In the genomic region with DNA sequence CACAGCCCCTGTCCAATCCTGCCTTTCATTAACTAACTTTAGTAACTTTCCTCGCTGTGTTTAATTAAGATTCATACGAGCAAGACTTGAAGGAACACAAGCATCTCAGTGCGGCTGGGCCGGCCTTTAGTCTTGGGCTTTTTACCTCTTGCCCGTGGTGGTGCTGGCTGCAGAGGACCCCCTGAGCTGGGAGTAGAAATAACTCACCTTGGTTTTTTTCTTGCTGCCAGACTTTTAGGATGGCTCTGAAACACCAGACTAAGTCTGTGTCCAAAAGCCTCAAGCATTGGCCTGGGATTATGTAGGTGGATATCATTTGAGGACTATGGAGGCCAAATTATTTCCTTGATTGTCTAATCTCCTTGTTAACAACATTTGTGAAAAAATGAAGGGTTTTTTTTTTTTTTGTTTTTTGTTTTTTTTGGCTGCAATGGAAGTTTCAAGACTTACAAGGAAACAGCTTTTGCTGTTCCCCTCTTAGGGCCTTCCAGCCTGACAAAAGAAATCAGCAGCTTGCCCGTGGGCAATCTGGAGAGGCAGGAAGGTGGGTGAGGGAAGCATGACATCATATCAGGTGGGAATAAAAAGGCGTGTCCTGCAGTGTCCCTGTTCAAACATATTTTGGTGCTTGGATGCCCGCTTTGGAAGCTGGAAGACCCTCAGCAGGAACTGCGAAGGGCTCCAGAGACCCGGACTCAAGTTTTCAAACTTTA, we compare ENCODE assay signal across 20 cellular contexts. TPM values are rescaled to one million over a fixed set of nuclear protein-coding genes. Genes with fewer than 3 reads are reported as not detected.
A peak's percentile ranks its signal among the peaks of the same experiment; 100 is the strongest.
DNase-seq lines count a peak whose midpoint lies in the region; ATAC-seq and TF ChIP-seq lines count a peak whose summit lies in the region.
"Had no signal": no experiment of that assay in that cellular context is flagged by ENCODE, and none has a peak within 500 bp of the region (broad histone marks: within the 10 kb centered on the region; RNA-seq: fewer than 3 reads in every experiment).

No MANE protein-coding gene starts in this region.

- H3K27ac ChIP-seq in SK-N-MC (peak overlapping the region; percentile 37), upper lobe of left lung (no peak overlapping the region)
- H3K27ac ChIP-seq: SJCRH30 had no signal

- ATAC-seq in upper lobe of left lung (ENCODE audit: low FRiP score in 2 of 2): no peak
- ATAC-seq: GM12878, HCT116 had no signal

- no peak overlapping the region for H3K4me3 Mint-ChIP-seq in mesothelial cell of epicardium
- H3K4me3 Mint-ChIP-seq: CD14-positive monocyte had no signal

- no peaks in the 10 kb centered on the region for H3K36me3 Mint-ChIP-seq in mesothelial cell of epicardium
- H3K36me3 Mint-ChIP-seq: CD14-positive monocyte had no signal

- peak; percentile 6 for DNase-seq in NCI-H146 (lab: John Stamatoyannopoulos, UW)
- DNase-seq in NCI-H146 treated with DMSO at 0.1 percent for 48 hours (lab: John Stamatoyannopoulos, UW; ENCODE audit: unreplicated experiment): no peak
- no peak for DNase-seq in SK-N-MC (ENCODE audit: low read depth, low spot score)
- DNase-seq in mesothelial cell of epicardium (ENCODE audit: low spot score in 2 of 2, unreplicated experiment in 2 of 2): no peak
- peak; percentile 37 for DNase-seq in retina
- DNase-seq in upper lobe of left lung: no peak
- no peak for DNase-seq in OCI-M2 (lab: John Stamatoyannopoulos, UW; ENCODE audit: unreplicated experiment)
- no peak for DNase-seq in NK-92 treated with Interleukin-12 subunit alpha and Interleukin-12 subunit beta, amount 100 ng/mL, for 24 hours (lab: John Stamatoyannopoulos, UW)
- DNase-seq: KBM-7, NCI-H1105, NCI-H2029, NCI-H2171 treated with DMSO at 0.1 percent for 48 hours, NCI-H510A, RPMI8226 had no signal

- H3K4me1 Mint-ChIP-seq in mesothelial cell of epicardium: peaks cover 26% of the 10 kb centered on the region
- H3K4me1 Mint-ChIP-seq: CD14-positive monocyte had no signal

- H3K36me3 ChIP-seq in SK-N-MC (ENCODE audit: insufficient read depth, low read length): no peaks in the 10 kb centered on the region
- H3K36me3 ChIP-seq in upper lobe of left lung: no peaks in the 10 kb centered on the region
- H3K36me3 ChIP-seq: SJCRH30 had no signal

- H3K9me3 Mint-ChIP-seq in mesothelial cell of epicardium: peaks cover 4% of the 10 kb centered on the region

- no peak for TF ChIP-seq POLR2A in upper lobe of left lung (IDR thresholded peaks at IDR 0.05)

- 84 to 85% methylated on average over 10 of the region's 10 CpGs for WGBS in upper lobe of left lung, 2 donors

- H3K4me3 ChIP-seq in SK-N-MC: no peak overlapping the region
- H3K4me3 ChIP-seq in upper lobe of left lung: no peak overlapping the region
- H3K4me3 ChIP-seq: GM12878, SJCRH30 had no signal

- H3K27ac Mint-ChIP-seq in mesothelial cell of epicardium: peak overlapping the region; percentile 37
- H3K27ac Mint-ChIP-seq: CD14-positive monocyte had no signal

- H3K9me3 ChIP-seq in SK-N-MC (ENCODE audit: low read depth, low read length) (no peaks in the 10 kb centered on the region), upper lobe of left lung (no peaks in the 10 kb centered on the region)
- H3K9me3 ChIP-seq: SJCRH30 had no signal

- H3K27me3 ChIP-seq in upper lobe of left lung: no peaks in the 10 kb centered on the region
- H3K27me3 ChIP-seq: SJCRH30 had no signal

- H3K4me1 ChIP-seq in upper lobe of left lung: peaks cover 0 to 5% (median 2%) of the 10 kb centered on the region in 4 donors

- peak overlapping the region; percentile 59 for H3K9ac ChIP-seq in SK-N-MC (ENCODE audit: insufficient read length)

- TF ChIP-seq CTCF in mesothelial cell of epicardium (IDR thresholded peaks at IDR 0.05; ENCODE audit: unreplicated experiment) (no peak), upper lobe of left lung (IDR thresholded peaks at IDR 0.05) (no peak)

- TF ChIP-seq EP300 in upper lobe of left lung (IDR thresholded peaks at IDR 0.05): no peak

- H3K27me3 Mint-ChIP-seq in mesothelial cell of epicardium (ENCODE audit: low read depth): peaks cover 5% of the 10 kb centered on the region

RNA-seq across cellular contexts. Expression of a gene that starts 44.0 kb away (rescaled TPM):
- 1.9 to 2.5 TPM (median 2.1 TPM) in 3 replicates for total RNA-seq in mesothelial cell of epicardium
- total RNA-seq in upper lobe of left lung: under 1 TPM in 4 of 6 donors, not detected in 2; 0.10 to 0.67 (median 0.55) TPM
- total RNA-seq: G401, MCF 10A had no signal

Comparison
In these comparisons a context has a peak if more than half of its experiments do, and no peak if none do; other contexts are left out.
1. DNase-seq: peak in NCI-H146 (single experiment) and retina (single experiment); none in NCI-H146 treated with DMSO at 0.1 percent for 48 hours (single experiment), SK-N-MC (single experiment), mesothelial cell of epicardium (0 of 2), upper lobe of left lung (0 of 2), OCI-M2 (single experiment) and NK-92 treated with Interleukin-12 subunit alpha and Interleukin-12 subunit beta, amount 100 ng/mL, for 24 hours (single experiment).